In genomic region chr19:1438035-1438932, GRCh38 we compare ENCODE assay signal across 1 cellular context.
TF ChIP-seq lines count a peak whose summit lies in the region.

RPS15 (plus strand) TSS chr19:1438396; CDS start chr19:1438426, 30 bp downstream.

TF ChIP-seq in HepG2, 621 proteins besides CTCF, POLR2A, EP300 and RAD21 (continued from another document and continues in another):
- TF ChIP-seq UBTF (CRISPR knock-in tag; IDR thresholded peaks at IDR 0.05) (peak; percentile 94), EZH2 (conservative IDR thresholded peaks at IDR 0.05; ENCODE audit: low read depth, low read length) (no peak), ZNF687 (CRISPR knock-in tag; IDR thresholded peaks at IDR 0.05) (peak; percentile 95), DNMT1 (CRISPR knock-in tag; IDR thresholded peaks at IDR 0.05) (no peak), NR0B2 (CRISPR knock-in tag; IDR thresholded peaks at IDR 0.05) (peak; percentile 84), ZSCAN30 (CRISPR knock-in tag; IDR thresholded peaks at IDR 0.05) (no peak), ZNF276 (CRISPR knock-in tag; IDR thresholded peaks at IDR 0.05; ENCODE audit: low read depth) (no peak), ZNF326 (CRISPR knock-in tag; IDR thresholded peaks at IDR 0.05; ENCODE audit: borderline replicate concordance) (no peak), TFDP1 (CRISPR knock-in tag; IDR thresholded peaks at IDR 0.05; ENCODE audit: borderline replicate concordance) (peak; percentile 86), NR2F6 (IDR thresholded peaks at IDR 0.05) (no peak; the same call in 1 of the 2 replicates), NR2F6 (CRISPR knock-in tag; IDR thresholded peaks at IDR 0.05) (peak; percentile 90), ZNF224 (CRISPR knock-in tag; IDR thresholded peaks at IDR 0.05) (peak; percentile 97), ZBTB7A (CRISPR knock-in tag; IDR thresholded peaks at IDR 0.05) (no peak; the same call in none of the 2 replicates), ZEB1 (IDR thresholded peaks at IDR 0.05; ENCODE audit: insufficient replicate concordance, low read depth) (no peak), MBNL3 (CRISPR knock-in tag; conservative IDR thresholded peaks at IDR 0.05) (no peak), ZNF512B (CRISPR knock-in tag; IDR thresholded peaks at IDR 0.05; ENCODE audit: borderline replicate concordance) (peak; percentile 93; the same call in 1 of the 2 replicates), ATF1 (CRISPR knock-in tag; IDR thresholded peaks at IDR 0.05) (peak; percentile 85), PRMT3 (CRISPR knock-in tag; IDR thresholded peaks at IDR 0.05; ENCODE audit: borderline replicate concordance, low read depth) (no peak), SRSF9 (IDR thresholded peaks at IDR 0.05; ENCODE audit: borderline replicate concordance, insufficient read depth, low read depth, low read length, poor library complexity, severe bottlenecking) (no peak), ZFP36L2 (CRISPR knock-in tag; IDR thresholded peaks at IDR 0.05) (peak; percentile 81; the same call in 1 of the 2 replicates), AKNA (CRISPR knock-in tag; IDR thresholded peaks at IDR 0.05; ENCODE audit: borderline replicate concordance) (no peak), ZNF503 (CRISPR knock-in tag; IDR thresholded peaks at IDR 0.05) (peak; percentile 87; the same call in 1 of the 2 replicates), SNAPC2 (CRISPR knock-in tag; IDR thresholded peaks at IDR 0.05) (no peak), ZNF615 (CRISPR knock-in tag; IDR thresholded peaks at IDR 0.05; ENCODE audit: borderline replicate concordance) (peak; percentile 37; the same call in 1 of the 2 replicates), ZNF557 (CRISPR knock-in tag; IDR thresholded peaks at IDR 0.05) (0 out of 2 replicates have a peak, but pooled peaks have one; percentile 58), ZNF549 (CRISPR knock-in tag; IDR thresholded peaks at IDR 0.05) (peak; percentile 89; the same call in 1 of the 2 replicates), ZNF484 (CRISPR knock-in tag; IDR thresholded peaks at IDR 0.05; ENCODE audit: borderline replicate concordance, low read depth) (0 out of 2 replicates have a peak, but pooled peaks have one; percentile 37), NCOA1 (CRISPR knock-in tag; IDR thresholded peaks at IDR 0.05) (no peak), ARID5B (CRISPR knock-in tag; IDR thresholded peaks at IDR 0.05) (0 out of 2 replicates have a peak, but pooled peaks have one; percentile 63), ARNT (IDR thresholded peaks at IDR 0.05) (no peak)
